ENCODE assay signal across 9 cellular contexts in the genomic region with DNA sequence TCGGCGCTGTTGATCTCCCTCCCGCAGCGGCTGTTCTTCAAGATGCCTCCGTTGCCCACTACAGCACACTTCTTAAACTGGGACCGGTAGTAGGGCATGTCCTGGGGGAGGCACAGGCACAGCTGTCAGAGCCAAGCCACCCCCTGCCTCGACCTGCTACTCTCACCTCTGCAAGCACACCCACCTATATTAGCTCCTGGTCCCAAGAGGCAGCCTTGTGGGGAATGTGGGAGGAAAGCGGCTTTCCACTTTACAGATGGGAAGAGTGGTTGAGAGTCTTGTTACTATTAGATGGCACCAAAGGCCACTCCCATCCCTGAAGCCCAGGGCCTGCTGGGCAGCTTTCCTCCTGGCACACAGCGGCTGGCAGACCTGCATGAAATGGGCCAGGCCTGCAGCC. TPM values are rescaled to one million over a fixed set of nuclear protein-coding genes. Genes with fewer than 3 reads are reported as not detected.
"Had no signal": no experiment of that assay in that cellular context is flagged by ENCODE, and none has a peak within 500 bp of the region (broad histone marks: within the 10 kb centered on the region; RNA-seq: fewer than 3 reads in every experiment).

No MANE protein-coding gene starts in this region.

- H3K27ac ChIP-seq: HL-60, KMS-11 had no signal

- ATAC-seq: HepG2, K562 had no signal

- H3K4me2 ChIP-seq: KMS-11 had no signal

- DNase-seq: KBM-7, KG1 had no signal

- H3K4me3 ChIP-seq: K562 had no signal

- H3K9ac ChIP-seq: KMS-11 had no signal

RNA-seq across cellular contexts. Expression of a gene that starts 29.2 kb away (rescaled TPM):
- total RNA-seq: HepG2, HT-29, HT1080, K562 had no signal
- polyA plus RNA-seq: HepG2, IgD-negative memory B cell, K562 had no signal
